In genomic region chr2:237525559-237526157, GRCh38 we compare ENCODE assay signal across 21 cellular contexts. TPM values are rescaled to one million over a fixed set of nuclear protein-coding genes. Genes with fewer than 3 reads are reported as not detected.
A peak's percentile ranks its signal among the peaks of the same experiment; 100 is the strongest.
DNase-seq lines count a peak whose midpoint lies in the region; ATAC-seq, FAIRE-seq and TF ChIP-seq lines count a peak whose summit lies in the region.
"Had no signal": no experiment of that assay in that cellular context is flagged by ENCODE, and none has a peak within 500 bp of the region (broad histone marks: within the 10 kb centered on the region; RNA-seq: fewer than 3 reads in every experiment).

No MANE protein-coding gene starts in this region.

- H3K27ac ChIP-seq in right cardiac atrium (ENCODE audit: low read length) (no peak overlapping the region), left ventricle myocardium inferior (replicated peaks) (no peak overlapping the region), kidney (ENCODE audit: low read depth in 2 of 2, low read length in 2 of 2) (no peak overlapping the region), neuronal stem cell (replicated peaks; ENCODE audit: low read length) (no peak overlapping the region), aorta (ENCODE audit: low read depth in 1 of 2, low read length in 2 of 2) (no peak overlapping the region)

- H2BK5ac ChIP-seq in neuronal stem cell (ENCODE audit: low read length), result no peak overlapping the region

- H3K9me3 ChIP-seq in right cardiac atrium (ENCODE audit: control insufficient read depth, low read length) (no peaks in the 10 kb centered on the region), left ventricle myocardium inferior (replicated peaks) (no peaks in the 10 kb centered on the region), kidney (ENCODE audit: control insufficient read depth in 1 of 2, low read length in 2 of 2) (no peaks in the 10 kb centered on the region), neuronal stem cell (replicated peaks in 1 of 2; ENCODE audit: control insufficient read depth in 2 of 2, insufficient read depth in 1 of 2, low read depth in 1 of 2, low read length in 2 of 2) (no peaks in the 10 kb centered on the region), aorta (ENCODE audit: control insufficient read depth, low read length) (no peaks in the 10 kb centered on the region)
- H3K9me3 ChIP-seq: BE2C had no signal

- no peak overlapping the region for H3K9ac ChIP-seq in kidney (ENCODE audit: low read length in 2 of 2)
- H3K9ac ChIP-seq in neuronal stem cell (ENCODE audit: low read depth, low read length, poor library complexity), result peak overlapping the region; percentile 14

- no peak overlapping the region for H3K4ac ChIP-seq in neuronal stem cell (ENCODE audit: low read length)

- H3K27me3 ChIP-seq in right cardiac atrium (ENCODE audit: control insufficient read depth, insufficient read depth), result no peaks in the 10 kb centered on the region
- H3K27me3 ChIP-seq in left ventricle myocardium inferior (ENCODE audit: low read depth), result no peaks in the 10 kb centered on the region
- H3K27me3 ChIP-seq in neuronal stem cell (ENCODE audit: control insufficient read depth in 3 of 3, insufficient read depth in 3 of 3, low read depth in 1 of 3, low read length in 3 of 3), result peaks cover 0 to 4% (median 0%) of the 10 kb centered on the region in 3 experiments
- H3K27me3 ChIP-seq in aorta (ENCODE audit: control insufficient read depth in 1 of 2, insufficient read depth in 2 of 2, low read length in 1 of 2), result no peaks in the 10 kb centered on the region
- H3K27me3 ChIP-seq: BE2C had no signal

- no peak overlapping the region for H2AFZ ChIP-seq in neuronal stem cell (ENCODE audit: low read length)
- H2AFZ ChIP-seq: GM23338 had no signal

- TF ChIP-seq CTCF in left ventricle myocardium inferior (IDR thresholded peaks at IDR 0.05; ENCODE audit: borderline replicate concordance) (no peak), kidney (IDR thresholded peaks at IDR 0.05; ENCODE audit: borderline replicate concordance, extremely low read depth, insufficient read depth) (no peak)

- peak overlapping the region; percentile 84 for H3K18ac ChIP-seq in neuronal stem cell (ENCODE audit: low read length)

- H3K36me3 ChIP-seq in left ventricle myocardium inferior (peaks cover 48% of the 10 kb centered on the region), kidney (ENCODE audit: control insufficient read depth in 1 of 2, insufficient read depth in 2 of 2, low read length in 2 of 2) (no peaks in the 10 kb centered on the region), neuronal stem cell (replicated peaks in 1 of 2; ENCODE audit: control insufficient read depth in 2 of 2, insufficient read depth in 2 of 2, low read length in 2 of 2) (no peaks in the 10 kb centered on the region), aorta (ENCODE audit: control insufficient read depth in 1 of 2, insufficient read depth in 2 of 2, low read length in 1 of 2) (no peaks in the 10 kb centered on the region)
- H3K36me3 ChIP-seq: BE2C had no signal

- no peak overlapping the region for H3K14ac ChIP-seq in neuronal stem cell (ENCODE audit: low read length)

- H2BK15ac ChIP-seq in neuronal stem cell (ENCODE audit: low read length), result no peak overlapping the region

- no peak overlapping the region for H4K8ac ChIP-seq in neuronal stem cell (ENCODE audit: low read depth, low read length)

- ATAC-seq in right cardiac atrium (peak; percentile 14 to 44), aorta (ENCODE audit: low FRiP score) (peak; percentile 50), HG02938 (IDR thresholded peaks at IDR 0.05; ENCODE audit: unreplicated experiment) (no peak)
- ATAC-seq: GM12878, GM23338 had no signal

- no peak overlapping the region for H3K23ac ChIP-seq in neuronal stem cell (ENCODE audit: low read depth, low read length, poor library complexity)

- WGBS in right cardiac atrium, result 93% methylated on average over 17 of the region's 17 CpGs
- no CpG with 5 or more reads among the region's 17 CpGs for WGBS in neuronal stem cell (ENCODE audit: extremely low coverage in 2 of 2, insufficient read length in 2 of 2, insufficient replicate concordance in 1 of 2), 2 donors
- 92 to 95% methylated on average over 17 of the region's 17 CpGs for WGBS in aorta, 2 donors

- peak overlapping the region; percentile 21 for H2AK5ac ChIP-seq in neuronal stem cell (ENCODE audit: low read depth, low read length)

- no peaks in the 10 kb centered on the region for H3K79me1 ChIP-seq in neuronal stem cell (ENCODE audit: low read depth, low read length)

- no peak for DNase-seq in right cardiac atrium
- DNase-seq in left ventricle myocardium inferior, result no peak
- DNase-seq in kidney, result peak; percentile 63
- no peak for DNase-seq in neuronal stem cell (ENCODE audit: low spot score)
- no peak for DNase-seq in aorta
- no peak for DNase-seq in activated CD8-positive, alpha-beta memory T cell treated with anti-CD3 and anti-CD28 coated beads, Interleukin-2, amount 50 U/mL, for 48 hours
- no peak for DNase-seq in urothelium cell line (ENCODE audit: low spot score)
- DNase-seq: BE2C; Calu3; CD4-positive, CD25-positive, alpha-beta regulatory T cell; DMS 273 treated with DMSO at 0.1 percent for 48 hours; H7 had no signal

- H2BK12ac ChIP-seq in neuronal stem cell (ENCODE audit: low read length), result no peak overlapping the region

- FAIRE-seq in kidney (lab: Jason Lieb, UNC) (no peak), urothelium cell line (lab: Jason Lieb, UNC) (no peak)
- FAIRE-seq: A204.1, GM12878, GM18507 had no signal

- no peak overlapping the region for H3K4me3 ChIP-seq in right cardiac atrium (ENCODE audit: low read length)
- no peak overlapping the region for H3K4me3 ChIP-seq in left ventricle myocardium inferior
- H3K4me3 ChIP-seq in kidney (ENCODE audit: low read length in 2 of 2), result no peak overlapping the region
- no peak overlapping the region for H3K4me3 ChIP-seq in neuronal stem cell (ENCODE audit: low read length in 2 of 2)
- H3K4me3 ChIP-seq in aorta (ENCODE audit: low read length in 2 of 2), result no peak overlapping the region
- H3K4me3 ChIP-seq: GM12878, GM23338 had no signal

- H2BK120ac ChIP-seq in neuronal stem cell (ENCODE audit: low read depth, low read length), result peak overlapping the region; percentile 33

- H3K4me2 ChIP-seq in neuronal stem cell (ENCODE audit: insufficient read depth, low read length, poor library complexity, severe bottlenecking), result no peak overlapping the region
- H3K4me2 ChIP-seq: GM23338 had no signal

- intact Hi-C loops in right cardiac atrium (cut with DNase I) (no loop called here), left ventricle myocardium inferior (cut with micrococcal nuclease) (no loop called here), kidney (cut with DNase I) (no loop called here), aorta (cut with DNase I) (no loop called here)

- H4K91ac ChIP-seq in neuronal stem cell (ENCODE audit: low read depth, low read length, poor library complexity), result no peak overlapping the region

- H3K4me1 ChIP-seq in right cardiac atrium (ENCODE audit: control insufficient read depth, insufficient read depth, low read length), result no peaks in the 10 kb centered on the region
- no peaks in the 10 kb centered on the region for H3K4me1 ChIP-seq in left ventricle myocardium inferior
- no peaks in the 10 kb centered on the region for H3K4me1 ChIP-seq in kidney (ENCODE audit: control insufficient read depth in 1 of 2, insufficient read depth in 1 of 2, low read depth in 1 of 2, low read length in 2 of 2)
- no peaks in the 10 kb centered on the region for H3K4me1 ChIP-seq in neuronal stem cell (ENCODE audit: control insufficient read depth in 2 of 2, insufficient read depth in 1 of 2, low read depth in 1 of 2, low read length in 2 of 2)
- H3K4me1 ChIP-seq in aorta (ENCODE audit: control insufficient read depth in 1 of 2, insufficient read depth in 2 of 2, low read length in 2 of 2), result no peaks in the 10 kb centered on the region
- H3K4me1 ChIP-seq: BE2C had no signal

RNA-seq across cellular contexts. Expression of gene MLPH, which starts 38.6 kb away (rescaled TPM):
- total RNA-seq in right cardiac atrium (100 to 1,000 TPM in 3 of 4 donors, 10 to 100 TPM in 1; 57.8 to 189 (median 143) TPM), left ventricle myocardium inferior (73.5 TPM), kidney (9.6 TPM), aorta (10 to 100 TPM in 1 of 2 donors, 1 to 10 TPM in 1; 3.4 to 10.1 TPM)
- polyA plus RNA-seq in right cardiac atrium (138 TPM), kidney (ENCODE audit: insufficient read depth, low read depth, low replicate concordance) (4.6 TPM), aorta (1 to 10 TPM; 2.3 to 4.5 TPM)
- 0.03 TPM for polyA plus RNA-seq in neuronal stem cell (2013, experiment 1 of 2)
- polyA plus RNA-seq in neuronal stem cell (2013, experiment 2 of 2), result 0.08 TPM
- polyA plus RNA-seq: CD4-positive, CD25-positive, alpha-beta regulatory T cell; IgD-negative memory B cell had no signal

RNA-seq across cellular contexts. Expression of gene PRLH, which starts 40.7 kb away (rescaled TPM):
- total RNA-seq in right cardiac atrium, result not detected
- not detected for polyA plus RNA-seq in right cardiac atrium
- total RNA-seq in left ventricle myocardium inferior, result not detected
- total RNA-seq in kidney, result not detected
- not detected for polyA plus RNA-seq in kidney (ENCODE audit: insufficient read depth, low read depth, low replicate concordance)
- polyA plus RNA-seq in neuronal stem cell (2013, experiment 1 of 2), result not detected
- polyA plus RNA-seq in neuronal stem cell (2013, experiment 2 of 2), result not detected
- not detected for total RNA-seq in aorta
- not detected for polyA plus RNA-seq in aorta
- total RNA-seq: Calu3; CD4-positive, CD25-positive, alpha-beta regulatory T cell; Daoy; GM12878; GM23338; H7; HT-29 had no signal
- polyA plus RNA-seq: AG04450; CD4-positive, CD25-positive, alpha-beta regulatory T cell; GM12878; GM23338; IgD-negative memory B cell had no signal
